In genomic region chr3:44976002-44976815, GRCh38 we compare ENCODE assay signal across 9 cellular contexts. TPM values are rescaled to one million over a fixed set of nuclear protein-coding genes. Genes with fewer than 3 reads are reported as not detected.
DNase-seq lines count a peak whose midpoint lies in the region; ATAC-seq, FAIRE-seq and TF ChIP-seq lines count a peak whose summit lies in the region.
"Had no signal": no experiment of that assay in that cellular context is flagged by ENCODE, and none has a peak within 500 bp of the region (broad histone marks: within the 10 kb centered on the region; RNA-seq: fewer than 3 reads in every experiment).

Gene EXOSC7, plus strand, starts transcription at chr3:44976244. Its CDS starts 34 bp downstream, at chr3:44976278.
Gene ZDHHC3, minus strand, starts transcription at chr3:44976174. Its CDS starts 16,738 bp downstream, at chr3:44959436.

- no TSS peak for BruUV-seq in HepG2 (replicated peaks; lab: Mats Ljungman, UMichigan)

- H3K4me1 Mint-ChIP-seq in dendritic cell treated with granulocyte-macrophage colony-stimulating factor and Interleukin-4, amounts not matched to agents 40 ng/mL and 50 ng/mL, for 4 days (ENCODE audit: low read depth), result peaks cover 46% of the 10 kb centered on the region

- TF ChIP-seq EP300 in HepG2 (IDR thresholded peaks at IDR 0.05; ENCODE audit: low read depth in 2 of 2, low read length in 2 of 2) (no peak), HepG2 (CRISPR knock-in tag; IDR thresholded peaks at IDR 0.05; ENCODE audit: borderline replicate concordance) (peak; percentile 24; the same call in 1 of the 2 replicates)

- TF ChIP-seq RAD21 in HepG2 (CRISPR knock-in tag; IDR thresholded peaks at IDR 0.05), result no peak

- peaks cover 51% of the 10 kb centered on the region for H3K4me1 ChIP-seq in HepG2 (ENCODE audit: insufficient read depth, low read length)

- H3K27me3 ChIP-seq in HepG2 (ENCODE audit: control insufficient read depth in 1 of 2, insufficient read depth in 2 of 2, low read length in 2 of 2), result no peaks in the 10 kb centered on the region; a peak in 1 of 5 replicates

- peak within 1 kb of the TSS; percentile 88 for H3K27ac ChIP-seq in HepG2 (ENCODE audit: extremely low read length, insufficient read depth, low read length)

- WGBS in HepG2 (ENCODE audit: low lambda C conversion rate), result 1% methylated on average over 18 of the region's 82 CpGs

- peak; percentile 90 to 92 for TF ChIP-seq POLR2A in HepG2 (IDR thresholded peaks at IDR 0.05; ENCODE audit: insufficient read depth in 1 of 2, low read depth in 2 of 2, low read length in 2 of 2)

- no peak for TF ChIP-seq CTCF in HepG2 (CRISPR knock-in tag; IDR thresholded peaks at IDR 0.05)

- H3K4me3 Mint-ChIP-seq in dendritic cell treated with granulocyte-macrophage colony-stimulating factor and Interleukin-4, amounts not matched to agents 40 ng/mL and 50 ng/mL, for 4 days, result peak within 1 kb of the TSS; percentile 92

- H3K27ac Mint-ChIP-seq in dendritic cell treated with granulocyte-macrophage colony-stimulating factor and Interleukin-4, amounts not matched to agents 40 ng/mL and 50 ng/mL, for 4 days, result peak within 1 kb of the TSS; percentile 92

- H3K36me3 Mint-ChIP-seq in dendritic cell treated with granulocyte-macrophage colony-stimulating factor and Interleukin-4, amounts not matched to agents 40 ng/mL and 50 ng/mL, for 4 days (ENCODE audit: low read depth), result peaks cover 20% of the 10 kb centered on the region

- H3K9me3 ChIP-seq in HepG2 (ENCODE audit: low read length), result no peaks in the 10 kb centered on the region

- peak within 1 kb of the TSS; percentile 92 for H2AFZ ChIP-seq in HepG2 (ENCODE audit: low read length)

- no peak for FAIRE-seq in HepG2 (lab: Jason Lieb, UNC)
- FAIRE-seq: colon had no signal

- POLR2A ChIA-PET in HepG2 (lab: Yijun Ruan, JAX), result interaction anchor here (0.7 to 2.6 kb wide), 6 partner anchors 9 to 421 kb away, joined by 3 to 9 read pairs (median 6); partner anchors contain the start of gene ZKSCAN7

- ATAC-seq in GM19025 (IDR thresholded peaks at IDR 0.05; ENCODE audit: low read depth, unreplicated experiment) (peak; percentile 66), HG03196 (IDR thresholded peaks at IDR 0.05; ENCODE audit: unreplicated experiment) (peak; percentile 69), HepG2 (peak; percentile 86)

- peak within 1 kb of the TSS; percentile 100 for H3K4me3 ChIP-seq in HepG2 (replicated peaks in 1 of 3; ENCODE audit: insufficient read depth in 1 of 3, low read depth in 2 of 3, low read length in 3 of 3)

- H4K20me1 ChIP-seq in HepG2 (ENCODE audit: insufficient read depth, low read length), result no peaks in the 10 kb centered on the region

- H3K36me3 ChIP-seq in HepG2 (replicated peaks in 1 of 2; ENCODE audit: control insufficient read depth in 1 of 2, insufficient read depth in 2 of 2, low read length in 2 of 2), result no peaks in the 10 kb centered on the region

- peak within 1 kb of the TSS; percentile 96 for H3K9ac ChIP-seq in HepG2 (ENCODE audit: insufficient read depth, low read depth, low read length)

- H3K27me3 Mint-ChIP-seq in dendritic cell treated with granulocyte-macrophage colony-stimulating factor and Interleukin-4, amounts not matched to agents 40 ng/mL and 50 ng/mL, for 4 days, result no peaks in the 10 kb centered on the region

- DNase-seq in AG20443 (ENCODE audit: low spot score) (peak; percentile 99), NCI-H69 (lab: John Stamatoyannopoulos, UW) (peak; percentile 89), HepG2 (ENCODE audit: low spot score) (peak; percentile 68)
- DNase-seq in activated CD4-positive, alpha-beta T cell treated with anti-CD3 and anti-CD28 coated beads, Interleukin-2, amount 50 U/mL, for 24 hours (ENCODE audit: low read depth in 1 of 2, low spot score in 1 of 2), result peak; percentile 73 to 78
- peak; percentile 74 to 75 for DNase-seq in stimulated activated CD4-positive, alpha-beta T cell treated with anti-CD3 and anti-CD28 coated beads, Interleukin-2, amount 100 ng/mL, for 48 hours

- peak within 1 kb of the TSS; percentile 88 for H3K4me2 ChIP-seq in HepG2 (ENCODE audit: low read depth, low read length)

- H3K79me2 ChIP-seq in HepG2 (ENCODE audit: insufficient read depth, low read length), result peaks cover 86% of the 10 kb centered on the region

- in situ Hi-C loops in HepG2 (cut with HindIII; ENCODE audit: extremely low pct_ligation_motif_present, low pct_unique_long_range_greater_than_20kb), result no loop called here

- no peaks in the 10 kb centered on the region for H3K9me3 Mint-ChIP-seq in dendritic cell treated with granulocyte-macrophage colony-stimulating factor and Interleukin-4, amounts not matched to agents 40 ng/mL and 50 ng/mL, for 4 days

- intact Hi-C loops in dendritic cell treated with granulocyte-macrophage colony-stimulating factor and Interleukin-4, amounts not matched to agents 40 ng/mL and 50 ng/mL, for 4 days (cut with micrococcal nuclease), result loop anchor here (5.0 kb wide), 1 partner anchor 214 kb away; the partner anchor contains the start of genes KIAA1143 and KIF15
- intact Hi-C loops in HepG2 (cut with micrococcal nuclease; ENCODE audit: unreplicated experiment), result no loop called here

- CTCF ChIA-PET in HepG2 (lab: Yijun Ruan, JAX; ENCODE audit: low intra/inter-chr PET ratio, low total read pairs), result no interaction called here

TF ChIP-seq in HepG2, 621 proteins besides CTCF, POLR2A, EP300 and RAD21 (continues in another document):
- TF ChIP-seq ATF3 (CRISPR knock-in tag; IDR thresholded peaks at IDR 0.05) (no peak), TFDP1 (CRISPR knock-in tag; IDR thresholded peaks at IDR 0.05; ENCODE audit: borderline replicate concordance) (peak; percentile 52; the same call in 1 of the 2 replicates), SP4 (CRISPR knock-in tag; IDR thresholded peaks at IDR 0.05) (peak; percentile 55; the same call in 1 of the 2 replicates), CBFB (CRISPR knock-in tag; IDR thresholded peaks at IDR 0.05) (peak; percentile 65; the same call in 1 of the 2 replicates)

RNA-seq across cellular contexts. Expression of gene EXOSC7, which starts in this region (rescaled TPM):
- 74.7 and 81.9 TPM in 2 replicates for total RNA-seq in HepG2 (2016; rRNA removed; fragmentation: Illumina TruSeq; extraction: Trizol)
- total RNA-seq in HepG2 (2016; cell fraction: cytosol; rRNA removed; fragmentation: Illumina TruSeq; extraction: Trizol; ENCODE audit: low read depth), result 14.7 and 18.3 TPM in 2 replicates
- 74.4 and 92.0 TPM in 2 replicates for total RNA-seq in HepG2 (2016; cell fraction: insoluble cytoplasmic fraction; rRNA removed; fragmentation: Illumina TruSeq; extraction: Trizol)
- 20.2 and 24.8 TPM in 2 replicates for total RNA-seq in HepG2 (2016; cell fraction: membrane; rRNA removed; fragmentation: Illumina TruSeq; extraction: Trizol)
- total RNA-seq in HepG2 (2016; cell fraction: nucleus; rRNA removed; fragmentation: Illumina TruSeq; extraction: Trizol), result 45.8 and 52.9 TPM in 2 replicates
- 56.8 and 68.3 TPM in 2 replicates for polyA plus RNA-seq in HepG2 (2011; rRNA removed)
- polyA plus RNA-seq in HepG2 (2011; cell fraction: cytosol; rRNA removed), result 69.7 and 74.0 TPM in 2 replicates
- polyA plus RNA-seq in HepG2 (2011; cell fraction: nucleus; rRNA removed), result 30.3 and 40.7 TPM in 2 replicates
- 56.8 and 61.8 TPM in 2 replicates for polyA plus RNA-seq in HepG2 (2012)
- polyA plus RNA-seq in HepG2 (2016; cell fraction: cytosol; fragmentation: Illumina TruSeq; extraction: Trizol; ENCODE audit: low read depth), result 12.5 and 13.4 TPM in 2 replicates
- 79.1 and 90.4 TPM in 2 replicates for polyA plus RNA-seq in HepG2 (2016; cell fraction: insoluble cytoplasmic fraction; fragmentation: Illumina TruSeq; extraction: Trizol; ENCODE audit: low read depth)
- 14.3 and 15.5 TPM in 2 replicates for polyA plus RNA-seq in HepG2 (2016; cell fraction: membrane; fragmentation: Illumina TruSeq; extraction: Trizol; ENCODE audit: low read depth)
- polyA plus RNA-seq in HepG2 (2016; cell fraction: nucleus; fragmentation: Illumina TruSeq; extraction: Trizol; ENCODE audit: insufficient read depth, low read depth), result 55.0 and 61.2 TPM in 2 replicates
- 54.6 and 79.4 TPM in 2 replicates for polyA minus RNA-seq in HepG2 (2011; rRNA and poly(A)+ RNA removed; ENCODE audit: low replicate concordance)
- 14.5 and 18.1 TPM in 2 replicates for polyA minus RNA-seq in HepG2 (2011; cell fraction: cytosol; rRNA and poly(A)+ RNA removed)
- 56.4 and 58.9 TPM in 2 replicates for polyA minus RNA-seq in HepG2 (2011; cell fraction: nucleus; rRNA and poly(A)+ RNA removed)

RNA-seq across cellular contexts. Expression of gene ZDHHC3, which starts in this region (rescaled TPM):
- total RNA-seq in HepG2 (2016; rRNA removed; fragmentation: Illumina TruSeq; extraction: Trizol), result 40.8 and 44.1 TPM in 2 replicates
- 44.6 and 63.4 TPM in 2 replicates for total RNA-seq in HepG2 (2016; cell fraction: cytosol; rRNA removed; fragmentation: Illumina TruSeq; extraction: Trizol; ENCODE audit: low read depth)
- total RNA-seq in HepG2 (2016; cell fraction: insoluble cytoplasmic fraction; rRNA removed; fragmentation: Illumina TruSeq; extraction: Trizol), result 38.9 TPM in 2 replicates
- total RNA-seq in HepG2 (2016; cell fraction: membrane; rRNA removed; fragmentation: Illumina TruSeq; extraction: Trizol), result 88.8 and 95.5 TPM in 2 replicates
- 32.2 and 35.0 TPM in 2 replicates for total RNA-seq in HepG2 (2016; cell fraction: nucleus; rRNA removed; fragmentation: Illumina TruSeq; extraction: Trizol)
- 63.2 and 65.7 TPM in 2 replicates for polyA plus RNA-seq in HepG2 (2011; rRNA removed)
- 63.4 and 70.0 TPM in 2 replicates for polyA plus RNA-seq in HepG2 (2011; cell fraction: cytosol; rRNA removed)
- 49.3 and 50.0 TPM in 2 replicates for polyA plus RNA-seq in HepG2 (2011; cell fraction: nucleus; rRNA removed)
- 27.7 and 34.2 TPM in 2 replicates for polyA plus RNA-seq in HepG2 (2012)
- 66.7 and 83.5 TPM in 2 replicates for polyA plus RNA-seq in HepG2 (2016; cell fraction: cytosol; fragmentation: Illumina TruSeq; extraction: Trizol; ENCODE audit: low read depth)
- 39.8 and 49.2 TPM in 2 replicates for polyA plus RNA-seq in HepG2 (2016; cell fraction: insoluble cytoplasmic fraction; fragmentation: Illumina TruSeq; extraction: Trizol; ENCODE audit: low read depth)
- polyA plus RNA-seq in HepG2 (2016; cell fraction: membrane; fragmentation: Illumina TruSeq; extraction: Trizol; ENCODE audit: low read depth), result 86.9 and 101 TPM in 2 replicates
- polyA plus RNA-seq in HepG2 (2016; cell fraction: nucleus; fragmentation: Illumina TruSeq; extraction: Trizol; ENCODE audit: insufficient read depth, low read depth), result 44.4 and 49.2 TPM in 2 replicates
- polyA minus RNA-seq in HepG2 (2011; rRNA and poly(A)+ RNA removed; ENCODE audit: low replicate concordance), result 311 and 530 TPM in 2 replicates
- 26.9 and 42.4 TPM in 2 replicates for polyA minus RNA-seq in HepG2 (2011; cell fraction: cytosol; rRNA and poly(A)+ RNA removed)
- 59.6 and 61.3 TPM in 2 replicates for polyA minus RNA-seq in HepG2 (2011; cell fraction: nucleus; rRNA and poly(A)+ RNA removed)

Comparison
In these comparisons a context has a peak if more than half of its experiments do, and no peak if none do; other contexts are left out.
1. Peak in every context shown above with its lines: DNase-seq, ATAC-seq, H3K4me3 ChIP-seq and H3K27ac ChIP-seq.